ENCODE assay signal across 8 cellular contexts in genomic region chr16:525520-526180, GRCh38. TPM values are rescaled to one million over a fixed set of nuclear protein-coding genes. Genes with fewer than 3 reads are reported as not detected.
DNase-seq lines count a peak whose midpoint lies in the region; ATAC-seq lines count a peak whose summit lies in the region.

No MANE protein-coding gene starts in this region.

- peak; percentile 43 for DNase-seq in NCI-H2196 (lab: John Stamatoyannopoulos, UW; ENCODE audit: unreplicated experiment)
- no peak for DNase-seq in NCI-H2196 treated with DMSO at 0.1 percent for 48 hours (lab: John Stamatoyannopoulos, UW; ENCODE audit: unreplicated experiment)
- peak; percentile 13 for DNase-seq in SIG-M5 (lab: John Stamatoyannopoulos, UW)
- peak; percentile 66 for DNase-seq in activated naive CD8-positive, alpha-beta T cell treated with anti-CD3 and anti-CD28 coated beads, Interleukin-2, amount 50 U/mL, for 16 hours (ENCODE audit: low read depth, low spot score)
- peak; percentile 54 for DNase-seq in inferior parietal cortex (ENCODE audit: extremely low spot score)
- DNase-seq in stimulated activated CD4-positive, alpha-beta T cell treated with anti-CD3 and anti-CD28 coated beads, Interleukin-2, amount 100 ng/mL, for 24 hours = peak; percentile 78 to 80
- DNase-seq in SK-N-DZ (ENCODE audit: low spot score) = no peak

- no peak for ATAC-seq in HG02763 (IDR thresholded peaks at IDR 0.05; ENCODE audit: unreplicated experiment)

RNA-seq across cellular contexts. Expression of gene CAPN15, which starts 1.9 kb away (rescaled TPM):
- polyA plus RNA-seq in SK-N-DZ (2014; cell fraction: cytosol; rRNA removed) = 31.5 and 37.4 TPM in 2 replicates
- polyA plus RNA-seq in SK-N-DZ (2014; cell fraction: nucleus; rRNA removed) = 93.2 and 148 TPM in 2 replicates

RNA-seq across cellular contexts. Expression of gene PRR35, which starts 34.5 kb away (rescaled TPM):
- 0.06 and 0.24 TPM in 2 replicates for polyA plus RNA-seq in SK-N-DZ (2014; cell fraction: cytosol; rRNA removed)
- not detected in 2 replicates for polyA plus RNA-seq in SK-N-DZ (2014; cell fraction: nucleus; rRNA removed)

RNA-seq across cellular contexts. Expression of gene NHLRC4, which starts 41.2 kb away (rescaled TPM):
- 1.3 and 1.8 TPM in 2 replicates for polyA plus RNA-seq in SK-N-DZ (2014; cell fraction: cytosol; rRNA removed)
- polyA plus RNA-seq in SK-N-DZ (2014; cell fraction: nucleus; rRNA removed) = 2.8 and 3.7 TPM in 2 replicates

RNA-seq across cellular contexts. Expression of gene PIGQ, which starts 44.1 kb away (rescaled TPM):
- polyA plus RNA-seq in SK-N-DZ (2014; cell fraction: cytosol; rRNA removed) = 25.3 and 35.9 TPM in 2 replicates
- polyA plus RNA-seq in SK-N-DZ (2014; cell fraction: nucleus; rRNA removed) = 138 and 159 TPM in 2 replicates

Comparison
In these comparisons a context has a peak if more than half of its experiments do, and no peak if none do; other contexts are left out.
1. DNase-seq: peak in NCI-H2196 (single experiment), SIG-M5 (single experiment), activated naive CD8-positive, alpha-beta T cell treated with anti-CD3 and anti-CD28 coated beads, Interleukin-2, amount 50 U/mL, for 16 hours (single experiment), inferior parietal cortex (single experiment) and stimulated activated CD4-positive, alpha-beta T cell treated with anti-CD3 and anti-CD28 coated beads, Interleukin-2, amount 100 ng/mL, for 24 hours (2 of 2); none in NCI-H2196 treated with DMSO at 0.1 percent for 48 hours (single experiment) and SK-N-DZ (single experiment).